ENCODE assay signal across 8 cellular contexts in genomic region chr15:34367128-34368081, GRCh38. TPM values are rescaled to one million over a fixed set of nuclear protein-coding genes. Genes with fewer than 3 reads are reported as not detected.
DNase-seq lines count a peak whose midpoint lies in the region; ATAC-seq, FAIRE-seq and TF ChIP-seq lines count a peak whose summit lies in the region.

LPCAT4 (minus strand) TSS chr15:34367196; CDS start chr15:34367100, 96 bp downstream.

- TF ChIP-seq CTCF in Calu3 (IDR thresholded peaks at IDR 0.05; ENCODE audit: unreplicated experiment) (no peak), endodermal cell (conservative IDR thresholded peaks at IDR 0.05) (peak; percentile 95), mesothelial cell of epicardium (IDR thresholded peaks at IDR 0.05; ENCODE audit: unreplicated experiment) (peak; percentile 82)

- no peak within 1 kb of the TSS for H3K27ac Mint-ChIP-seq in Calu3 (ENCODE audit: unreplicated experiment)
- H3K27ac Mint-ChIP-seq in endodermal cell, result peak within 1 kb of the TSS; percentile 97
- H3K27ac Mint-ChIP-seq in mesothelial cell of epicardium, result peak within 1 kb of the TSS; percentile 96

- H3K4me1 ChIP-seq in endodermal cell (ENCODE audit: control insufficient read depth, insufficient read depth, low read length), result peaks cover 5% of the 10 kb centered on the region

- DNase-seq in Calu3 (peak; percentile 68), HTR-8/SVneo (ENCODE audit: insufficient read length, low spot score) (peak; percentile 70), NOMO-1 treated with dmso at 0.1 percent for 144 hours (lab: John Stamatoyannopoulos, UW; ENCODE audit: unreplicated experiment) (peak; percentile 81), endodermal cell (peak; percentile 93), mesothelial cell of epicardium (ENCODE audit: low spot score in 2 of 2, unreplicated experiment in 2 of 2) (peak; percentile 77 to 88)
- DNase-seq in activated CD8-positive, alpha-beta memory T cell treated with anti-CD3 and anti-CD28 coated beads, Interleukin-2, amount 50 U/mL, for 1 hour (ENCODE audit: extremely low read depth), result peak; percentile 73
- DNase-seq in stimulated activated CD8-positive, alpha-beta memory T cell treated with anti-CD3 and anti-CD28 coated beads, Interleukin-15, amount 100 ng/mL, for 4 hours (ENCODE audit: low read depth in 2 of 2), result peak; percentile 73 to 74

- H3K27ac ChIP-seq in endodermal cell (ENCODE audit: low read depth, low read length), result peak within 1 kb of the TSS; percentile 96

- CTCF ChIA-PET in Calu3 (lab: Charles Lee), result interaction anchor here (1.4 kb wide), 1 partner anchor 30 kb away, joined by 3 read pairs; the partner anchor contains the start of gene SLC12A6

- H3K9ac ChIP-seq in endodermal cell (ENCODE audit: extremely low read depth, low read length, poor library complexity, severe bottlenecking), result peak within 1 kb of the TSS; percentile 57

- WGBS in endodermal cell (ENCODE audit: insufficient coverage in 1 of 2, insufficient read length in 1 of 2), 2 experiments, result 0 to 1% methylated on average over 22 to 79 of the region's 79 CpGs

- peaks cover 12% of the 10 kb centered on the region for H3K36me3 ChIP-seq in endodermal cell (ENCODE audit: control insufficient read depth, insufficient read depth, low read length)

- BruUV-seq in Calu3 (replicated peaks; lab: Mats Ljungman, UMichigan), result no TSS peak

- peak; percentile 67 for ATAC-seq in GM21367 (IDR thresholded peaks at IDR 0.05; ENCODE audit: unreplicated experiment)

- H3K4me3 ChIP-seq in endodermal cell (ENCODE audit: low read length), result peak within 1 kb of the TSS; percentile 78

- H3K4me3 Mint-ChIP-seq in Calu3 (ENCODE audit: low read depth, unreplicated experiment) (peak within 1 kb of the TSS; percentile 87), endodermal cell (peak within 1 kb of the TSS; percentile 94), mesothelial cell of epicardium (peak within 1 kb of the TSS; percentile 95)

- H3K9me3 ChIP-seq in endodermal cell (ENCODE audit: control insufficient read depth, low read length), result peaks cover 7% of the 10 kb centered on the region

- H3K9me3 Mint-ChIP-seq in Calu3 (ENCODE audit: low read depth, unreplicated experiment) (no peaks in the 10 kb centered on the region), endodermal cell (peaks cover 5% of the 10 kb centered on the region), mesothelial cell of epicardium (peaks cover 6% of the 10 kb centered on the region)

- H3K27me3 Mint-ChIP-seq in Calu3 (ENCODE audit: unreplicated experiment) (no peaks in the 10 kb centered on the region), endodermal cell (ENCODE audit: insufficient read depth) (peaks cover 4% of the 10 kb centered on the region), mesothelial cell of epicardium (ENCODE audit: low read depth) (no peaks in the 10 kb centered on the region)

- H3K4me1 Mint-ChIP-seq in Calu3 (ENCODE audit: low read depth, unreplicated experiment) (peaks cover 8% of the 10 kb centered on the region), endodermal cell (peaks cover 13% of the 10 kb centered on the region), mesothelial cell of epicardium (peaks cover 35% of the 10 kb centered on the region)

- H3K27me3 ChIP-seq in endodermal cell (ENCODE audit: control insufficient read depth, insufficient read depth, low read length, poor library complexity, severe bottlenecking), result no peaks in the 10 kb centered on the region

- intact Hi-C loops in Calu3 (cut with micrococcal nuclease; ENCODE audit: unreplicated experiment), result loop anchor here (2.0 kb wide), 1 partner anchor 25 kb away; the partner anchor contains the start of genes NOP10 and NUTM1

- FAIRE-seq in HTR-8/SVneo (lab: Jason Lieb, UNC), result peak; percentile 74

- peaks cover 23% of the 10 kb centered on the region for H3K36me3 Mint-ChIP-seq in Calu3 (ENCODE audit: insufficient read depth, unreplicated experiment)
- H3K36me3 Mint-ChIP-seq in endodermal cell (ENCODE audit: low read depth), result peaks cover 8% of the 10 kb centered on the region
- H3K36me3 Mint-ChIP-seq in mesothelial cell of epicardium, result peaks cover 9% of the 10 kb centered on the region

RNA-seq across cellular contexts. Expression of gene LPCAT4, which starts in this region (rescaled TPM):
- total RNA-seq in Calu3 (2022), result 28.9 and 35.3 TPM in 2 replicates
- 10 to 100 TPM; 64.7 to 65.6 TPM for total RNA-seq in endodermal cell
- 67.5 TPM for polyA plus RNA-seq in endodermal cell (2013, experiment 1 of 2)
- polyA plus RNA-seq in endodermal cell (2013, experiment 2 of 2), result 57.5 TPM
- 88.7 to 91.3 TPM (median 91.1 TPM) in 3 replicates for total RNA-seq in mesothelial cell of epicardium

Comparison
In these comparisons a context has a peak if more than half of its experiments do, and no peak if none do; other contexts are left out.
1. Peak in every context shown above with its lines: DNase-seq, ATAC-seq, H3K4me3 ChIP-seq and H3K27ac ChIP-seq.